ENCODE assay signal across 22 cellular contexts in the genomic region with DNA sequence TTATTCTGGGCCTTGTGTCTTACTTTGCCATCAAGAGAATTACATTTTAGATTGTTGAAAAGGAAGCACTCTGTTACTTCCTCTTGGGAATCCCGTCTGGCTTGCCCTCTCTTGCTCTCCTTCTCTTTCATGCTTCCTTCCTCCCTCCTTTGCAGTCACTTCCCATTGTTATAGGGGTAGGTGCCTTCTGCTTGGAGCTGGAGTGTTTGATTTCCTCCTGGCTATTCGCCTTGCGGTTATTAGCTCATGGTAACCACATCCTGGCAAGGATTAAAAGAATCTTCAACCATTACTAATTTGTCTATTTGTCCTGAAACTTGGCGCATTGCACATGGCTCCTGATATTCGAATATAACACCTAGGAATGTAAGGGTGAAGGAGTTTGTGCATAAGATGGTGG.
DNase-seq lines count a peak whose midpoint lies in the region; ATAC-seq and TF ChIP-seq lines count a peak whose summit lies in the region.
"Had no signal": no experiment of that assay in that cellular context is flagged by ENCODE, and none has a peak within 500 bp of the region (broad histone marks: within the 10 kb centered on the region; RNA-seq: fewer than 3 reads in every experiment).

No MANE protein-coding gene starts in this region.

- H3K4me1 Mint-ChIP-seq in Caco-2 (ENCODE audit: low read depth, unreplicated experiment) (no peaks in the 10 kb centered on the region), glutamatergic neuron (ENCODE audit: low read depth, unreplicated experiment) (peaks cover 75% of the 10 kb centered on the region)
- H3K4me1 Mint-ChIP-seq in stimulated activated memory B cell treated with anti-CD40 and anti-IgM and Interleukin-4, amounts not matched to agents 10 μg/mL and 1 μg/mL and 100 μg/mL, for 72 hours = peaks cover 7% of the 10 kb centered on the region

- no peaks in the 10 kb centered on the region for H3K4me1 ChIP-seq in Caco-2
- peaks cover 45% of the 10 kb centered on the region for H3K4me1 ChIP-seq in mammary epithelial cell (ENCODE audit: insufficient read depth, low read length)
- H3K4me1 ChIP-seq in spleen = peaks cover 0 to 17% (median 0%) of the 10 kb centered on the region in 6 donors

- in situ Hi-C loops in mammary epithelial cell (cut with MboI; ENCODE audit: low sequenced_read_pairs in 2 of 2) = no loop called here

- intact Hi-C loops in Caco-2 (cut with micrococcal nuclease; ENCODE audit: unreplicated experiment) (no loop called here), mammary epithelial cell (cut with micrococcal nuclease) (no loop called here), spleen (cut with DNase I; ENCODE audit: low total_unique reads) (no loop called here)

- ATAC-seq in stimulated activated memory B cell treated with anti-CD40 and anti-IgM and Interleukin-4, amounts not matched to agents 10 μg/mL and 1 μg/mL and 100 μg/mL, for 72 hours = no peak
- no peak for ATAC-seq in HG03432 (IDR thresholded peaks at IDR 0.05; ENCODE audit: unreplicated experiment)
- ATAC-seq: stimulated activated naive B cell treated with anti-CD40 and anti-IgM and Interleukin-4, amounts not matched to agents 10 μg/mL and 1 μg/mL and 100 μg/mL, for 72 hours had no signal

- TF ChIP-seq CTCF in Caco-2 (IDR thresholded peaks at IDR 0.05; ENCODE audit: insufficient read depth in 1 of 2, low read depth in 1 of 2, low read length in 1 of 2, severe bottlenecking in 1 of 2, unreplicated experiment in 1 of 2) = no peak
- TF ChIP-seq CTCF in mammary epithelial cell (conservative IDR thresholded peaks at IDR 0.05 in 1 of 2, IDR thresholded peaks at IDR 0.05 in 1 of 2; ENCODE audit: extremely low read depth in 1 of 2, insufficient read depth in 1 of 2, low read depth in 1 of 2, low read length in 2 of 2) = no peak
- TF ChIP-seq CTCF in glutamatergic neuron (IDR thresholded peaks at IDR 0.05; ENCODE audit: partially characterized antibody, unreplicated experiment) = no peak
- no peak for TF ChIP-seq CTCF in spleen (IDR thresholded peaks at IDR 0.05 in 8 of 11, conservative IDR thresholded peaks at IDR 0.05 in 3 of 11)

- H3K9ac ChIP-seq in mammary epithelial cell (ENCODE audit: insufficient read depth, low read length) = no peak overlapping the region
- H3K9ac ChIP-seq: SK-N-SH had no signal

- no peak for DNase-seq in Caco-2
- peak; percentile 65 for DNase-seq in NCI-H446 treated with DMSO at 0.1 percent for 48 hours (lab: John Stamatoyannopoulos, UW)
- peak; percentile 55 for DNase-seq in mammary epithelial cell
- DNase-seq in glutamatergic neuron = no peak
- no peak for DNase-seq in cerebellar nuclear complex (lab: John Stamatoyannopoulos, UW)
- DNase-seq in spleen = no peak
- DNase-seq: activated CD4-positive, alpha-beta T cell treated with anti-CD3 and anti-CD28 coated beads, Interleukin-2, amount 50 U/mL, for 4 hours; activated CD8-positive, alpha-beta memory T cell treated with anti-CD3 and anti-CD28 coated beads, Interleukin-2, amount 50 U/mL, for 48 hours; caudate nucleus; CD4-positive, CD25-positive, alpha-beta regulatory T cell; erythroblast; GDM1; H7; NCI-H1417 treated with DMSO at 0.1 percent for 48 hours; NCI-H2107; NCI-H524; occipital lobe; SK-N-SH; small intestine; stimulated activated naive B cell treated with anti-CD40 and anti-IgM and Interleukin-4, amounts not matched to agents 10 μg/mL and 1 μg/mL and 100 μg/mL, for 72 hours had no signal

- TF ChIP-seq POLR2A in spleen (IDR thresholded peaks at IDR 0.05) = no peak

- WGBS in mammary epithelial cell (ENCODE audit: low coverage, missing lambda C conversion rate) = 1% methylated on average over 5 of the region's 5 CpGs
- 51 to 75% (median 71%) methylated on average over 5 of the region's 5 CpGs for WGBS in spleen, 5 donors

- H4K20me1 ChIP-seq in mammary epithelial cell (ENCODE audit: insufficient read depth, low read length) = no peaks in the 10 kb centered on the region

- POLR2A ChIA-PET in Caco-2 (lab: Charles Lee) = no interaction called here

- no peak overlapping the region for H2AFZ ChIP-seq in mammary epithelial cell (ENCODE audit: low read depth, low read length)

- H3K4me3 Mint-ChIP-seq in Caco-2 (ENCODE audit: unreplicated experiment) = no peak overlapping the region
- H3K4me3 Mint-ChIP-seq in glutamatergic neuron (ENCODE audit: unreplicated experiment) = no peak overlapping the region
- H3K4me3 Mint-ChIP-seq in stimulated activated memory B cell treated with anti-CD40 and anti-IgM and Interleukin-4, amounts not matched to agents 10 μg/mL and 1 μg/mL and 100 μg/mL, for 72 hours = no peak overlapping the region
- H3K4me3 Mint-ChIP-seq: CD4-positive, CD25-positive, alpha-beta regulatory T cell; stimulated activated naive B cell treated with anti-CD40 and anti-IgM and Interleukin-4, amounts not matched to agents 10 μg/mL and 1 μg/mL and 100 μg/mL, for 72 hours had no signal

- H3K36me3 ChIP-seq in Caco-2 (ENCODE audit: control insufficient read depth, insufficient read depth, low read length) = no peaks in the 10 kb centered on the region
- H3K36me3 ChIP-seq in mammary epithelial cell (ENCODE audit: insufficient read depth, low read length) = no peaks in the 10 kb centered on the region
- no peaks in the 10 kb centered on the region for H3K36me3 ChIP-seq in spleen

- CTCF ChIA-PET in Caco-2 (lab: Charles Lee) = interaction anchor here (0.6 kb wide), 1 partner anchor 126 kb away, joined by 3 read pairs; no protein-coding TSS in a partner anchor
- CTCF ChIA-PET in mammary epithelial cell (lab: Charles Lee; ENCODE audit: low non-redundant PET) = no interaction called here

- H3K4me3 ChIP-seq in Caco-2 (ENCODE audit: low read depth, low read length) (no peak overlapping the region), mammary epithelial cell (replicated peaks in 1 of 3; ENCODE audit: insufficient read depth in 1 of 3, low read depth in 2 of 3, low read length in 3 of 3) (no peak overlapping the region), spleen (no peak overlapping the region)

- dilution Hi-C loops in mammary epithelial cell (cut with HindIII; ENCODE audit: low sequenced_read_pairs) = loop anchor here (5.0 kb wide), 1 partner anchor 99 kb away; no protein-coding TSS in a partner anchor

- H3K27ac Mint-ChIP-seq in Caco-2 (ENCODE audit: unreplicated experiment) (peak overlapping the region; percentile 8), glutamatergic neuron (ENCODE audit: unreplicated experiment) (peak overlapping the region; percentile 85)
- no peak overlapping the region for H3K27ac Mint-ChIP-seq in stimulated activated memory B cell treated with anti-CD40 and anti-IgM and Interleukin-4, amounts not matched to agents 10 μg/mL and 1 μg/mL and 100 μg/mL, for 72 hours
- H3K27ac Mint-ChIP-seq: CD4-positive, CD25-positive, alpha-beta regulatory T cell; stimulated activated naive B cell treated with anti-CD40 and anti-IgM and Interleukin-4, amounts not matched to agents 10 μg/mL and 1 μg/mL and 100 μg/mL, for 72 hours had no signal

- no peaks in the 10 kb centered on the region for H3K9me3 Mint-ChIP-seq in Caco-2 (ENCODE audit: unreplicated experiment)
- peaks cover 7% of the 10 kb centered on the region for H3K9me3 Mint-ChIP-seq in glutamatergic neuron (ENCODE audit: unreplicated experiment)
- no peaks in the 10 kb centered on the region for H3K9me3 Mint-ChIP-seq in stimulated activated memory B cell treated with anti-CD40 and anti-IgM and Interleukin-4, amounts not matched to agents 10 μg/mL and 1 μg/mL and 100 μg/mL, for 72 hours
- H3K9me3 Mint-ChIP-seq: CD4-positive, CD25-positive, alpha-beta regulatory T cell had no signal

- H3K36me3 Mint-ChIP-seq in Caco-2 (ENCODE audit: insufficient read depth, unreplicated experiment) (no peaks in the 10 kb centered on the region), glutamatergic neuron (ENCODE audit: unreplicated experiment) (no peaks in the 10 kb centered on the region)
- H3K36me3 Mint-ChIP-seq in stimulated activated memory B cell treated with anti-CD40 and anti-IgM and Interleukin-4, amounts not matched to agents 10 μg/mL and 1 μg/mL and 100 μg/mL, for 72 hours = no peaks in the 10 kb centered on the region
- H3K36me3 Mint-ChIP-seq: CD4-positive, CD25-positive, alpha-beta regulatory T cell had no signal

- no TSS peak for BruUV-seq in Caco-2 (replicated peaks; lab: Mats Ljungman, UMichigan)
- no TSS peak for BruUV-seq in mammary epithelial cell (replicated peaks; lab: Mats Ljungman, UMichigan)

- peaks cover 85% of the 10 kb centered on the region for H3K79me2 ChIP-seq in mammary epithelial cell (ENCODE audit: insufficient read depth, low read length)

- H3K9me3 ChIP-seq in Caco-2 (no peaks in the 10 kb centered on the region), mammary epithelial cell (replicated peaks; ENCODE audit: insufficient read depth, low read length) (no peaks in the 10 kb centered on the region), spleen (peaks cover 0 to 10% (median 1%) of the 10 kb centered on the region in 8 donors)
- H3K9me3 ChIP-seq: SK-N-SH had no signal

- peak overlapping the region; percentile 38 for H3K4me2 ChIP-seq in mammary epithelial cell (ENCODE audit: insufficient read depth, low read depth, low read length)
- H3K4me2 ChIP-seq: SK-N-SH had no signal

- H3K27me3 ChIP-seq in Caco-2 (replicated peaks; ENCODE audit: control insufficient read depth, insufficient read depth, low read length) (no peaks in the 10 kb centered on the region), mammary epithelial cell (ENCODE audit: insufficient read depth, low read length) (no peaks in the 10 kb centered on the region), spleen (replicated peaks in 1 of 7) (no peaks in the 10 kb centered on the region)

- no peaks in the 10 kb centered on the region for H3K27me3 Mint-ChIP-seq in Caco-2 (ENCODE audit: insufficient read depth, unreplicated experiment)
- H3K27me3 Mint-ChIP-seq in glutamatergic neuron (ENCODE audit: unreplicated experiment) = peaks cover 4% of the 10 kb centered on the region
- H3K27me3 Mint-ChIP-seq in stimulated activated memory B cell treated with anti-CD40 and anti-IgM and Interleukin-4, amounts not matched to agents 10 μg/mL and 1 μg/mL and 100 μg/mL, for 72 hours = no peaks in the 10 kb centered on the region
- H3K27me3 Mint-ChIP-seq: CD4-positive, CD25-positive, alpha-beta regulatory T cell; stimulated activated naive B cell treated with anti-CD40 and anti-IgM and Interleukin-4, amounts not matched to agents 10 μg/mL and 1 μg/mL and 100 μg/mL, for 72 hours had no signal

- peak overlapping the region; percentile 15 for H3K27ac ChIP-seq in mammary epithelial cell (ENCODE audit: insufficient read depth, low read depth, low read length)
- no peak overlapping the region for H3K27ac ChIP-seq in spleen

Comparison
In these comparisons a context has a peak if more than half of its experiments do, and no peak if none do; other contexts are left out.
1. DNase-seq: peak in NCI-H446 treated with DMSO at 0.1 percent for 48 hours (single experiment) and mammary epithelial cell (single experiment); none in Caco-2 (0 of 2), glutamatergic neuron (single experiment), cerebellar nuclear complex (0 of 2) and spleen (single experiment).